In the genomic region with DNA sequence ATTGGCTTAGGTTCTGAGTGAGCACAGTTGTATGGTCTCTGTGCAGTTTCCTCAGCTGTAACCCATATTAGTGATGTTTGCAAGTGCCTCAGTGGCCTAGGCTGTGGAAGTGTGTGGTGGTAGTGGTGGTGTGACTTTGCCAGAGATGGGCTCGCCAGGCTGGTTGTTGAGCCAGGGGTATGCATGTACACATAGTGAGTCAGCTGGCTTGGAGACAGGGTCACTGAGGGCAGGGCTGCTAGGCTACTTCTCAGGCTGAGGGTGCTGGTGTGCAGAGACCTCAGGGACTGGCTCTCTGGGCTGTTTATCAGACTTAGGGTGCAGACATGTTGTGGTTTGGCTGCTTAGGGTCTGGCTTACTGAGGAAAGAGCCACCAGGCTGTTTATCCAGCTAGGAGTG, we compare ENCODE assay signal across 21 cellular contexts.
"Had no signal": no experiment of that assay in that cellular context is flagged by ENCODE, and none has a peak within 500 bp of the region (broad histone marks: within the 10 kb centered on the region; RNA-seq: fewer than 3 reads in every experiment).

No MANE protein-coding gene starts in this region.

- H3K4me3 Mint-ChIP-seq: activated T-helper 17 cell treated with anti-CD3 and anti-CD28 coated beads, Interleukin-2, amount 50 U/mL, for 72 hours; naive thymus-derived CD8-positive, alpha-beta T cell had no signal

- H3K9me3 Mint-ChIP-seq: activated T-helper 17 cell treated with anti-CD3 and anti-CD28 coated beads, Interleukin-2, amount 50 U/mL, for 72 hours; naive thymus-derived CD8-positive, alpha-beta T cell had no signal

- ATAC-seq: activated T-helper 17 cell treated with anti-CD3 and anti-CD28 coated beads, Interleukin-2, amount 50 U/mL, for 72 hours; gastrocnemius medialis; heart right ventricle; mucosa of descending colon; naive thymus-derived CD8-positive, alpha-beta T cell had no signal

- H3K27me3 ChIP-seq: gastrocnemius medialis, heart right ventricle, right atrium auricular region, transverse colon had no signal

- H3K27me3 Mint-ChIP-seq: activated T-helper 17 cell treated with anti-CD3 and anti-CD28 coated beads, Interleukin-2, amount 50 U/mL, for 72 hours; naive thymus-derived CD8-positive, alpha-beta T cell had no signal

- H3K9me3 ChIP-seq: gastrocnemius medialis, mucosa of descending colon, right atrium auricular region, transverse colon had no signal

- DNase-seq: activated CD4-positive, alpha-beta T cell treated with anti-CD3 and anti-CD28 coated beads, Interleukin-2, amount 50 U/mL, for 4 hours; activated CD4-positive, CD25-positive, alpha-beta regulatory T cell treated with anti-CD3 and anti-CD28 coated beads, Interleukin-2, amount 50 U/mL, for 72 hours; activated naive CD4-positive, alpha-beta T cell treated with Interleukin-2 at 50 U/mL for 16 hours; activated T-cell treated with anti-CD3 and anti-CD28 coated beads for 4 hours; central memory CD4-positive, alpha-beta T cell; gastrocnemius medialis; heart right ventricle; mucosa of descending colon; naive thymus-derived CD8-positive, alpha-beta T cell; posterior cingulate gyrus; stimulated activated CD4-positive, alpha-beta T cell treated with anti-CD3 and anti-CD28 coated beads, Interleukin-15, amount 100 ng/mL, for 24 hours; stimulated activated CD4-positive, alpha-beta T cell treated with anti-CD3 and anti-CD28 coated beads, Interleukin-4, amount 100 ng/mL, for 1 hour; stimulated activated naive CD4-positive, alpha-beta T cell; substantia nigra; T-helper 1 cell; T1000; transverse colon had no signal

- H3K36me3 ChIP-seq: gastrocnemius medialis, right atrium auricular region, transverse colon had no signal

- H3K27ac ChIP-seq: coronary artery, gastrocnemius medialis, heart right ventricle, right atrium auricular region, skin epidermis, transverse colon had no signal

- H3K4me1 ChIP-seq: heart right ventricle, right atrium auricular region, transverse colon had no signal

- H3K4me3 ChIP-seq: coronary artery, gastrocnemius medialis, heart right ventricle, mucosa of descending colon, right atrium auricular region, skin epidermis, transverse colon had no signal

- H3K27ac Mint-ChIP-seq: activated T-helper 17 cell treated with anti-CD3 and anti-CD28 coated beads, Interleukin-2, amount 50 U/mL, for 72 hours; naive thymus-derived CD8-positive, alpha-beta T cell had no signal

- H3K4me1 Mint-ChIP-seq: activated T-helper 17 cell treated with anti-CD3 and anti-CD28 coated beads, Interleukin-2, amount 50 U/mL, for 72 hours had no signal
